8 cellular contexts compared by ENCODE assay signal in genomic region chr5:55633574-55634203, GRCh38.
DNase-seq lines count a peak whose midpoint lies in the region; ATAC-seq and TF ChIP-seq lines count a peak whose summit lies in the region.

No MANE protein-coding gene starts in this region.

- H3K4me3 Mint-ChIP-seq in CD4-positive, alpha-beta memory T cell = peak overlapping the region in 5 of 8 donors; percentile 30 to 77 (median 67)

- peaks cover 19 to 31% of the 10 kb centered on the region in 2 donors for H3K36me3 Mint-ChIP-seq in CD4-positive, alpha-beta memory T cell

- H3K27me3 Mint-ChIP-seq in CD4-positive, alpha-beta memory T cell = no peaks in the 10 kb centered on the region

- H3K9me3 ChIP-seq in CD4-positive, alpha-beta memory T cell (ENCODE audit: control insufficient read depth in 1 of 2, low read length in 2 of 2) = no peaks in the 10 kb centered on the region
- H3K9me3 ChIP-seq in breast epithelium (no peaks in the 10 kb centered on the region), mucosa of rectum (ENCODE audit: control insufficient read depth in 2 of 2, low read length in 2 of 2) (no peaks in the 10 kb centered on the region)

- no peak for DNase-seq in CD4-positive, alpha-beta memory T cell
- DNase-seq in M059J (ENCODE audit: low read depth) (peak; percentile 77), breast epithelium (ENCODE audit: low spot score in 2 of 2) (peak in 1 of 2 donors; percentile 47), DMS153 treated with DMSO at 0.1 percent for 48 hours (lab: John Stamatoyannopoulos, UW; ENCODE audit: unreplicated experiment) (no peak), NCI-H1694 (lab: John Stamatoyannopoulos, UW) (no peak), NCI-H2171 (lab: John Stamatoyannopoulos, UW) (no peak)

- H3K36me3 ChIP-seq in CD4-positive, alpha-beta memory T cell (ENCODE audit: insufficient read depth, low read length) = no peaks in the 10 kb centered on the region
- H3K36me3 ChIP-seq in breast epithelium = no peaks in the 10 kb centered on the region
- no peaks in the 10 kb centered on the region for H3K36me3 ChIP-seq in mucosa of rectum (ENCODE audit: control insufficient read depth in 2 of 2, insufficient read depth in 2 of 2, low read length in 2 of 2)

- H3K4me3 ChIP-seq in CD4-positive, alpha-beta memory T cell (ENCODE audit: low read length in 2 of 2) = no peak overlapping the region
- H3K4me3 ChIP-seq in breast epithelium = peak overlapping the region in 1 of 3 donors; percentile 29
- H3K4me3 ChIP-seq in mucosa of rectum (ENCODE audit: low read length in 2 of 2) = peak overlapping the region in 1 of 2 donors; percentile 29

- intact Hi-C loops in CD4-positive, alpha-beta memory T cell (cut with micrococcal nuclease) = no loop called here
- intact Hi-C loops in breast epithelium (cut with DNase I; ENCODE audit: low total_unique reads) = no loop called here

- POLR2A ChIA-PET in CD4-positive, alpha-beta memory T cell (lab: Charles Lee; ENCODE audit: partially characterized antibody) = interaction anchor here (1.7 kb wide), 1 partner anchor 14 kb away, joined by 3 read pairs; no protein-coding TSS in a partner anchor

- CTCF ChIA-PET in CD4-positive, alpha-beta memory T cell (lab: Charles Lee; ENCODE audit: partially characterized antibody) = no interaction called here

- H3K27ac Mint-ChIP-seq in CD4-positive, alpha-beta memory T cell = peak overlapping the region in 2 of 7 donors; percentile 75 to 76

- ATAC-seq in HG03108 (IDR thresholded peaks at IDR 0.05; ENCODE audit: unreplicated experiment) = no peak

- no peak overlapping the region for H3K27ac ChIP-seq in CD4-positive, alpha-beta memory T cell (ENCODE audit: low read depth, low read length)
- H3K27ac ChIP-seq in breast epithelium = peak overlapping the region; percentile 64 to 78
- peak overlapping the region; percentile 35 to 60 for H3K27ac ChIP-seq in mucosa of rectum (ENCODE audit: low read depth in 2 of 2, low read length in 2 of 2)

- H3K4me1 Mint-ChIP-seq in CD4-positive, alpha-beta memory T cell = peaks cover 0 to 9% (median 5%) of the 10 kb centered on the region in 4 donors

- H3K4me1 ChIP-seq in CD4-positive, alpha-beta memory T cell (ENCODE audit: insufficient read depth, low read length) = no peaks in the 10 kb centered on the region
- H3K4me1 ChIP-seq in breast epithelium = peaks cover 0 to 7% of the 10 kb centered on the region in 2 donors
- H3K4me1 ChIP-seq in mucosa of rectum (ENCODE audit: control insufficient read depth in 2 of 2, insufficient read depth in 2 of 2, low read length in 2 of 2) = peaks cover 11 to 27% of the 10 kb centered on the region in 2 donors

- H3K9me3 Mint-ChIP-seq in CD4-positive, alpha-beta memory T cell = no peaks in the 10 kb centered on the region

- TF ChIP-seq POLR2A in breast epithelium (IDR thresholded peaks at IDR 0.05) = no peak

- no peak overlapping the region for H3K9ac ChIP-seq in mucosa of rectum (ENCODE audit: low read depth in 1 of 2, low read length in 2 of 2)

- H3K27me3 ChIP-seq in CD4-positive, alpha-beta memory T cell (ENCODE audit: insufficient read depth, low read length) = no peaks in the 10 kb centered on the region
- H3K27me3 ChIP-seq in breast epithelium (no peaks in the 10 kb centered on the region), mucosa of rectum (ENCODE audit: control insufficient read depth in 2 of 2, insufficient read depth in 2 of 2, low read length in 2 of 2) (no peaks in the 10 kb centered on the region)

- no peak for TF ChIP-seq CTCF in breast epithelium (IDR thresholded peaks at IDR 0.05)
